ENCODE assay signal across 23 cellular contexts in the genomic region with DNA sequence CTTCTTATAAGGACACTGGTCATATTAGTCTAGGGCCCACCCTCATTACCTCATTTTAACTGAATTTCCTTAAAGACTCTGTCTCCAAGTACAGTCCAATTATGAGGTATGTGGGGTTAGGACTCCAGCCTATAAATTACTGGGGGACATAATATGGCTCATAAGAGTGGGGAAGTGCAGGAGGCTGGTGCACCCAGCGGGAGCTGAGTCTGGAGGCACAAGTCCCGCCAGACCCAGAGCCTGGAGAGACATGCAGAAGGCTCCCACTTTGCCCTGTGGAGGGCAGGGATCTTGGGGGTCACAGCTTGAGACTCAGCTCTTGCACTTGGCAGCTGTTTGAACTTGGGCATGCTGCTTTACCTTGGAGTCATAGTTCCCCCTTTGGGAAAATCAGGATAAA.
"Had no signal": no experiment of that assay in that cellular context is flagged by ENCODE, and none has a peak within 500 bp of the region (broad histone marks: within the 10 kb centered on the region; RNA-seq: fewer than 3 reads in every experiment).

No MANE protein-coding gene starts in this region.

- H3K36me3 ChIP-seq: WERI-Rb-1 had no signal

- H3K4me3 ChIP-seq: dorsolateral prefrontal cortex had no signal

- H3K27ac ChIP-seq: WERI-Rb-1 had no signal

- DNase-seq: activated B cell treated with CpG ODN at 0.5 μM for 24 hours; activated CD4-positive, alpha-beta T cell treated with anti-CD3 and anti-CD28 coated beads for 48 hours; activated CD4-positive, alpha-beta T cell treated with anti-CD3 and anti-CD28 coated beads, Interleukin-2, amount 50 U/mL, for 1 hour; activated CD4-positive, alpha-beta T cell treated with anti-CD3 and anti-CD28 coated beads, Interleukin-2, amount 50 U/mL, for 48 hours; activated CD8-positive, alpha-beta T cell treated with anti-CD3 and anti-CD28 coated beads for 36 hours; activated gamma-delta T cell; activated naive CD4-positive, alpha-beta T cell; activated naive CD4-positive, alpha-beta T cell treated with anti-CD3 and anti-CD28 coated beads, Interleukin-2, amount 50 U/mL, for 16 hours; activated T-cell treated with anti-CD3 and anti-CD28 coated beads, Interleukin-2, amount 50 U/mL, for 4 hours; amniotic stem cell; dorsolateral prefrontal cortex; effector memory CD4-positive, alpha-beta T cell; foreskin fibroblast; T-helper 1 cell; T-helper 17 cell; T1000; WERI-Rb-1 had no signal

- H3K36me3 Mint-ChIP-seq: activated naive CD8-positive, alpha-beta T cell had no signal

- H3K4me3 Mint-ChIP-seq: activated B cell treated with CpG ODN at 0.5 μM for 24 hours; activated CD8-positive, alpha-beta T cell treated with anti-CD3 and anti-CD28 coated beads for 36 hours; activated naive CD8-positive, alpha-beta T cell; activated T-cell treated with anti-CD3 and anti-CD28 coated beads, Interleukin-2, amount 50 U/mL, for 4 hours; activated T-helper 17 cell treated with anti-CD3 and anti-CD28 coated beads, Interleukin-2, amount 50 U/mL, for 72 hours; endodermal cell; T-helper 17 cell; T-helper 2 cell treated with Interferon-gamma antibody and Interleukin-4, amounts not matched to agents 5 μg/mL and 100 μg/mL, for 36 hours had no signal

- ATAC-seq: activated CD4-positive, CD25-positive, alpha-beta regulatory T cell treated with anti-CD3 and anti-CD28 coated beads, Interleukin-2, amount 50 U/mL, for 24 hours; activated CD8-positive, alpha-beta T cell treated with anti-CD3 and anti-CD28 coated beads for 36 hours; activated T-cell treated with anti-CD3 and anti-CD28 coated beads, Interleukin-2, amount 50 U/mL, for 4 hours; activated T-helper 17 cell treated with anti-CD3 and anti-CD28 coated beads, Interleukin-2, amount 50 U/mL, for 72 hours; esophagus mucosa; T-helper 17 cell had no signal

- H3K27me3 ChIP-seq: dorsolateral prefrontal cortex had no signal

- H3K9me3 Mint-ChIP-seq: activated B cell treated with CpG ODN at 0.5 μM for 24 hours; activated CD8-positive, alpha-beta T cell treated with anti-CD3 and anti-CD28 coated beads for 36 hours; activated T-cell treated with anti-CD3 and anti-CD28 coated beads, Interleukin-2, amount 50 U/mL, for 4 hours; activated T-helper 17 cell treated with anti-CD3 and anti-CD28 coated beads, Interleukin-2, amount 50 U/mL, for 72 hours; endodermal cell; T-helper 2 cell treated with Interferon-gamma antibody and Interleukin-4, amounts not matched to agents 5 μg/mL and 100 μg/mL, for 36 hours had no signal

- H3K27ac Mint-ChIP-seq: activated B cell treated with CpG ODN at 0.5 μM for 24 hours; activated CD8-positive, alpha-beta T cell treated with anti-CD3 and anti-CD28 coated beads for 36 hours; activated naive CD8-positive, alpha-beta T cell; activated T-helper 17 cell treated with anti-CD3 and anti-CD28 coated beads, Interleukin-2, amount 50 U/mL, for 72 hours; endodermal cell; T-helper 2 cell treated with Interferon-gamma antibody and Interleukin-4, amounts not matched to agents 5 μg/mL and 100 μg/mL, for 36 hours had no signal

- H3K27me3 Mint-ChIP-seq: activated B cell treated with CpG ODN at 0.5 μM for 24 hours; activated CD8-positive, alpha-beta T cell treated with anti-CD3 and anti-CD28 coated beads for 36 hours; activated naive CD8-positive, alpha-beta T cell; activated T-helper 17 cell treated with anti-CD3 and anti-CD28 coated beads, Interleukin-2, amount 50 U/mL, for 72 hours had no signal
